ENCODE assay signal across 8 cellular contexts in genomic region chr2:112432735-112433479, GRCh38. TPM values are rescaled to one million over a fixed set of nuclear protein-coding genes. Genes with fewer than 3 reads are reported as not detected.
DNase-seq lines count a peak whose midpoint lies in the region; ATAC-seq and TF ChIP-seq lines count a peak whose summit lies in the region.
"Not testable (repeated sequence)": the region's sequence is repeated elsewhere in the genome, so short reads cannot be mapped to it uniquely, and the experiment has no call there.

No MANE protein-coding gene starts in this region.

- H3K4me2 ChIP-seq in HCT116 (ENCODE audit: low read length) (peak overlapping the region; percentile 49), parathyroid adenoma (ENCODE audit: low read length) (peak overlapping the region; percentile 53)

- TF ChIP-seq POLR2A in HCT116 (IDR thresholded peaks at IDR 0.05; ENCODE audit: borderline replicate concordance, extremely low read depth, insufficient read depth, insufficient read length), result not testable (repeated sequence)

- H4K20me1 ChIP-seq in HCT116 (ENCODE audit: insufficient read depth), result not testable (repeated sequence)

- POLR2A ChIA-PET in HCT116 (lab: Charles Lee), result not testable (repeated sequence)

- H3K4me1 Mint-ChIP-seq in activated T-helper 1 cell treated with anti-CD3 and anti-CD28 coated beads, Interleukin-12 subunit alpha, Interleukin-12 subunit beta, Interleukin-2, Interleukin-4 antibody, amounts not matched to agents 30 ng/mL and 10 ng/mL and 1 ng/mL, durations not matched to agents 14 hours and 24 hours and 36 hours (ENCODE audit: low read depth), result peaks cover 18% of the 10 kb centered on the region
- H3K4me1 Mint-ChIP-seq in type B pancreatic cell (ENCODE audit: unreplicated experiment), result not testable (repeated sequence)

- not testable (repeated sequence) for H2AFZ ChIP-seq in HCT116 (ENCODE audit: low read depth, low read length, poor library complexity, severe bottlenecking)
- H2AFZ ChIP-seq in parathyroid adenoma, result peak overlapping the region; percentile 77

- H3K9me3 Mint-ChIP-seq in activated T-helper 1 cell treated with anti-CD3 and anti-CD28 coated beads, Interleukin-12 subunit alpha, Interleukin-12 subunit beta, Interleukin-2, Interleukin-4 antibody, amounts not matched to agents 30 ng/mL and 10 ng/mL and 1 ng/mL, durations not matched to agents 14 hours and 24 hours and 36 hours; type B pancreatic cell: not testable (repeated sequence)

- not testable (repeated sequence) for H3K27me3 Mint-ChIP-seq in activated T-helper 1 cell treated with anti-CD3 and anti-CD28 coated beads, Interleukin-12 subunit alpha, Interleukin-12 subunit beta, Interleukin-2, Interleukin-4 antibody, amounts not matched to agents 30 ng/mL and 10 ng/mL and 1 ng/mL, durations not matched to agents 14 hours and 24 hours and 36 hours (ENCODE audit: insufficient read depth); type B pancreatic cell

- H3K36me3 ChIP-seq in HCT116 (ENCODE audit: control insufficient read depth in 1 of 2, insufficient read depth in 2 of 2, low read length in 2 of 2); effector memory CD4-positive, alpha-beta T cell (ENCODE audit: control insufficient read depth, insufficient read depth, low read length); parathyroid adenoma (ENCODE audit: control insufficient read depth, insufficient read depth, low read length): not testable (repeated sequence)

- TF ChIP-seq RAD21 in HCT116 (IDR thresholded peaks at IDR 0.05; ENCODE audit: low read depth), result not testable (repeated sequence)

- CTCF ChIA-PET in HCT116 (lab: Charles Lee), result interaction anchor here (0.6 to 0.8 kb wide), 4 partner anchors 60 to 311 kb away, joined by 3 to 8 read pairs (median 5); no protein-coding TSS in a partner anchor

- not testable (repeated sequence) for H3K79me2 ChIP-seq in HCT116 (ENCODE audit: insufficient read depth, low read length); parathyroid adenoma

- intact Hi-C loops in HCT116 (cut with micrococcal nuclease), result loop anchor here (5.0 kb wide), 2 partner anchors 176 to 311 kb away; partner anchors contain the start of gene ZC3H8
- intact Hi-C loops in activated T-helper 1 cell treated with anti-CD3 and anti-CD28 coated beads, Interleukin-12 subunit alpha, Interleukin-12 subunit beta, Interleukin-2, Interleukin-4 antibody, amounts not matched to agents 30 ng/mL and 10 ng/mL and 1 ng/mL, durations not matched to agents 14 hours and 24 hours and 36 hours (cut with micrococcal nuclease), result loop anchor here (10.0 kb wide), 2 partner anchors 98 to 548 kb away; partner anchors contain the start of gene ANAPC1

- peak overlapping the region; percentile 50 for H3K9ac ChIP-seq in HCT116 (ENCODE audit: low read length)
- H3K9ac ChIP-seq in parathyroid adenoma, result peak overlapping the region; percentile 11

- RAD21 ChIA-PET in HCT116 (lab: Charles Lee; ENCODE audit: low non-redundant PET in 1 of 2, low total read pairs in 2 of 2, uncharacterized antibody in 2 of 2, unreplicated experiment in 2 of 2), result interaction anchor here in 1 of 2 experiments (0.6 kb wide), 2 partner anchors 56 to 619 kb away, joined by 3 read pairs; no protein-coding TSS in a partner anchor

- H3K9me3 ChIP-seq in HCT116 (ENCODE audit: control insufficient read depth in 1 of 2, insufficient read depth in 1 of 2, low read depth in 1 of 2, low read length in 2 of 2); effector memory CD4-positive, alpha-beta T cell (ENCODE audit: control insufficient read depth, low read length); parathyroid adenoma (ENCODE audit: control insufficient read depth, low read length): not testable (repeated sequence)

- not testable (repeated sequence) for H3K9me2 ChIP-seq in HCT116 (ENCODE audit: insufficient read depth)

- H3K4me3 ChIP-seq in GM08714 (ENCODE audit: low read length) (peak overlapping the region; percentile 71; the same call in 1 of the 2 replicates), HCT116 (replicated peaks in 1 of 2; ENCODE audit: low read depth in 1 of 2, low read length in 2 of 2) (peak overlapping the region; percentile 43 to 53), parathyroid adenoma (ENCODE audit: low read depth, low read length) (peak overlapping the region; percentile 49)
- peak overlapping the region; percentile 32 for H3K4me3 ChIP-seq in effector memory CD4-positive, alpha-beta T cell (ENCODE audit: insufficient read depth, low read depth, low read length, poor library complexity, severe bottlenecking)

- in situ Hi-C loops in KBM-7 (cut with MboI; ENCODE audit: low pct_unique_long_range_greater_than_20kb, low sequenced_read_pairs), result not testable (repeated sequence)

- H3K27me3 ChIP-seq in HCT116 (ENCODE audit: insufficient read depth, low read length); effector memory CD4-positive, alpha-beta T cell (replicated peaks; ENCODE audit: control insufficient read depth, insufficient read depth, low read length, poor library complexity, severe bottlenecking); parathyroid adenoma (ENCODE audit: control insufficient read depth, insufficient read depth, low read length): not testable (repeated sequence)

- H3K27ac ChIP-seq in HCT116 (ENCODE audit: low read depth, low read length), result not testable (repeated sequence)
- peak overlapping the region; percentile 57 for H3K27ac ChIP-seq in effector memory CD4-positive, alpha-beta T cell (ENCODE audit: insufficient read depth, low read length, poor library complexity, severe bottlenecking)
- H3K27ac ChIP-seq in parathyroid adenoma, result peak overlapping the region; percentile 39

- peak overlapping the region; percentile 79 for H3K27ac Mint-ChIP-seq in activated T-helper 1 cell treated with anti-CD3 and anti-CD28 coated beads, Interleukin-12 subunit alpha, Interleukin-12 subunit beta, Interleukin-2, Interleukin-4 antibody, amounts not matched to agents 30 ng/mL and 10 ng/mL and 1 ng/mL, durations not matched to agents 14 hours and 24 hours and 36 hours
- H3K27ac Mint-ChIP-seq in type B pancreatic cell, result not testable (repeated sequence)

- peak; percentile 75 for ATAC-seq in HCT116

- not testable (repeated sequence) for H3K4me1 ChIP-seq in HCT116 (ENCODE audit: control insufficient read depth in 1 of 2, insufficient read depth in 2 of 2, low read length in 2 of 2); effector memory CD4-positive, alpha-beta T cell (ENCODE audit: control insufficient read depth, insufficient read depth, low read length, poor library complexity, severe bottlenecking); parathyroid adenoma

- peak overlapping the region; percentile 89 for H3K4me3 Mint-ChIP-seq in activated T-helper 1 cell treated with anti-CD3 and anti-CD28 coated beads, Interleukin-12 subunit alpha, Interleukin-12 subunit beta, Interleukin-2, Interleukin-4 antibody, amounts not matched to agents 30 ng/mL and 10 ng/mL and 1 ng/mL, durations not matched to agents 14 hours and 24 hours and 36 hours
- H3K4me3 Mint-ChIP-seq in type B pancreatic cell, result peak overlapping the region; percentile 75

- DNase-seq in HCT116 (ENCODE audit: low read depth, low spot score); activated T-helper 1 cell treated with anti-CD3 and anti-CD28 coated beads, Interleukin-12 subunit alpha, Interleukin-12 subunit beta, Interleukin-2, Interleukin-4 antibody, amounts not matched to agents 30 ng/mL and 10 ng/mL and 1 ng/mL, durations not matched to agents 14 hours and 24 hours and 36 hours (ENCODE audit: low spot score); type B pancreatic cell (ENCODE audit: extremely low spot score, unreplicated experiment): not testable (repeated sequence)
- DNase-seq in KBM-7 (peak; percentile 49), iris pigment epithelial cell (ENCODE audit: low read depth) (peak; percentile 7)
- DNase-seq in effector memory CD4-positive, alpha-beta T cell, result peak in 1 of 3 donors; percentile 14

- BruUV-seq in HCT116 (replicated peaks; lab: Mats Ljungman, UMichigan), result not testable (repeated sequence)

- TF ChIP-seq CTCF in HCT116 (IDR thresholded peaks at IDR 0.05 in 2 of 3, conservative IDR thresholded peaks at IDR 0.05 in 1 of 3; ENCODE audit: borderline replicate concordance in 1 of 3, insufficient read depth in 1 of 3, low read depth in 2 of 3, low read length in 2 of 3); parathyroid adenoma (IDR thresholded peaks at IDR 0.05); type B pancreatic cell (conservative IDR thresholded peaks at IDR 0.05): not testable (repeated sequence)

- not testable (repeated sequence) for H3K36me3 Mint-ChIP-seq in activated T-helper 1 cell treated with anti-CD3 and anti-CD28 coated beads, Interleukin-12 subunit alpha, Interleukin-12 subunit beta, Interleukin-2, Interleukin-4 antibody, amounts not matched to agents 30 ng/mL and 10 ng/mL and 1 ng/mL, durations not matched to agents 14 hours and 24 hours and 36 hours (ENCODE audit: low read depth); type B pancreatic cell

TF ChIP-seq in HCT116, 20 proteins besides CTCF, POLR2A, EP300 and RAD21:
- peak; percentile 62 for TF ChIP-seq ZFX (IDR thresholded peaks at IDR 0.05)

RNA-seq across cellular contexts. Expression of gene RGPD8, which starts 0.5 kb away (rescaled TPM):
- total RNA-seq in HCT116 (2021; ENCODE audit: unreplicated experiment) (11.0 TPM), type B pancreatic cell (ENCODE audit: low replicate concordance) (5.5 and 10.7 TPM in 2 replicates)
- polyA plus RNA-seq in HCT116 (2012), result 1.4 and 1.6 TPM in 2 replicates
- total RNA-seq in activated T-helper 1 cell treated with anti-CD3 and anti-CD28 coated beads, Interleukin-12 subunit alpha, Interleukin-12 subunit beta, Interleukin-2, Interleukin-4 antibody, amounts not matched to agents 30 ng/mL and 10 ng/mL and 1 ng/mL, durations not matched to agents 14 hours and 24 hours and 36 hours, result 15.8 and 16.5 TPM in 2 replicates

RNA-seq across cellular contexts. Expression of gene TTL, which starts 49.0 kb away (rescaled TPM):
- total RNA-seq in HCT116 (2021; ENCODE audit: unreplicated experiment) (58.7 TPM), type B pancreatic cell (ENCODE audit: low replicate concordance) (17.4 and 58.6 TPM in 2 replicates)
- 13.2 and 18.0 TPM in 2 replicates for polyA plus RNA-seq in HCT116 (2012)
- 45.2 and 49.0 TPM in 2 replicates for total RNA-seq in activated T-helper 1 cell treated with anti-CD3 and anti-CD28 coated beads, Interleukin-12 subunit alpha, Interleukin-12 subunit beta, Interleukin-2, Interleukin-4 antibody, amounts not matched to agents 30 ng/mL and 10 ng/mL and 1 ng/mL, durations not matched to agents 14 hours and 24 hours and 36 hours
